In genomic region chr7:131507592-131508331, GRCh38 we compare ENCODE assay signal across 9 cellular contexts. TPM values are rescaled to one million over a fixed set of nuclear protein-coding genes. Genes with fewer than 3 reads are reported as not detected.
A peak's percentile ranks its signal among the peaks of the same experiment; 100 is the strongest.
DNase-seq lines count a peak whose midpoint lies in the region; ATAC-seq, FAIRE-seq and TF ChIP-seq lines count a peak whose summit lies in the region.
"Had no signal": no experiment of that assay in that cellular context is flagged by ENCODE, and none has a peak within 500 bp of the region (broad histone marks: within the 10 kb centered on the region; RNA-seq: fewer than 3 reads in every experiment).

No MANE protein-coding gene starts in this region.

- ATAC-seq in HG02973 (IDR thresholded peaks at IDR 0.05; ENCODE audit: unreplicated experiment) (peak; percentile 76), WTC11 (peak; percentile 64), HG03039 (IDR thresholded peaks at IDR 0.05; ENCODE audit: unreplicated experiment) (no peak)

- H3K4me1 Mint-ChIP-seq in WTC11: peaks cover 47% of the 10 kb centered on the region

- intact Hi-C loops in kidney (cut with DNase I): loop anchor here (10.0 kb wide), 1 partner anchor 147 kb away; no protein-coding TSS in a partner anchor

- H3K9ac ChIP-seq in kidney (ENCODE audit: low read length in 2 of 2): peak overlapping the region; percentile 24 to 39

- H3K27ac ChIP-seq in kidney (ENCODE audit: low read depth in 2 of 2, low read length in 2 of 2): no peak overlapping the region

- H3K27me3 Mint-ChIP-seq in WTC11 (ENCODE audit: low read depth): no peaks in the 10 kb centered on the region

- no peak for FAIRE-seq in kidney (lab: Jason Lieb, UNC)

- CTCF ChIA-PET in WTC11 (lab: Charles Lee): interaction anchor here (0.9 to 4.2 kb wide), 7 partner anchors 14 to 148 kb away, joined by 3 to 22 read pairs (median 5); no protein-coding TSS in a partner anchor

- POLR2A ChIA-PET in WTC11 (lab: Charles Lee): no interaction called here

- H3K4me3 ChIP-seq in kidney (ENCODE audit: low read length in 2 of 2): peak overlapping the region in 1 of 2 donors; percentile 6

- DNase-seq in GM13976 (ENCODE audit: low spot score): peak; percentile 82
- DNase-seq in NCI-H2171 (lab: John Stamatoyannopoulos, UW): peak; percentile 46
- peak; percentile 81 for DNase-seq in WTC11 (ENCODE audit: low spot score)
- DNase-seq in T47D (ENCODE audit: low read depth in 1 of 2, low spot score in 1 of 2): peak; percentile 18 to 65
- DNase-seq in kidney: peak; percentile 92
- DNase-seq in stimulated activated CD4-positive, alpha-beta T cell treated with anti-CD3 and anti-CD28 coated beads, Interleukin-1b, Interleukin-23, amount 100 ng/mL, for 1 hour (ENCODE audit: low read depth in 2 of 2): peak; percentile 53 to 79

- H3K9me3 ChIP-seq in kidney (ENCODE audit: control insufficient read depth in 1 of 2, low read length in 2 of 2): no peaks in the 10 kb centered on the region

- TF ChIP-seq CTCF in GM13976 (IDR thresholded peaks at IDR 0.05; ENCODE audit: borderline replicate concordance, control extremely low read depth, extremely low read depth, insufficient read depth, missing control alignments) (peak; percentile 89), WTC11 (IDR thresholded peaks at IDR 0.05) (peak; percentile 77), kidney (IDR thresholded peaks at IDR 0.05; ENCODE audit: borderline replicate concordance, extremely low read depth, insufficient read depth) (peak; percentile 89)

- H3K36me3 Mint-ChIP-seq in WTC11: peaks cover 89% of the 10 kb centered on the region

- in situ Hi-C loops in GM13976 (cut with MboI; ENCODE audit: low sequenced_read_pairs, unreplicated experiment) (no loop called here), T47D (cut with HindIII; ENCODE audit: low pct_unique_long_range_greater_than_20kb, low sequenced_read_pairs) (no loop called here)

- peaks cover 0 to 4% of the 10 kb centered on the region in 2 donors for H3K36me3 ChIP-seq in kidney (ENCODE audit: control insufficient read depth in 1 of 2, insufficient read depth in 2 of 2, low read length in 2 of 2)

- no peak overlapping the region for H3K4me3 Mint-ChIP-seq in WTC11
- H3K4me3 Mint-ChIP-seq: stimulated activated naive CD8-positive, alpha-beta T cell treated with anti-CD3 and anti-CD28 coated beads, Interleukin-15, Interleukin-2, amounts not matched to agents 100 ng/mL and 50 ng/mL, for 24 hours had no signal

- H3K9me3 Mint-ChIP-seq in WTC11: no peaks in the 10 kb centered on the region
- H3K9me3 Mint-ChIP-seq: stimulated activated naive CD8-positive, alpha-beta T cell treated with anti-CD3 and anti-CD28 coated beads, Interleukin-15, Interleukin-2, amounts not matched to agents 100 ng/mL and 50 ng/mL, for 24 hours had no signal

- H3K4me1 ChIP-seq in kidney (ENCODE audit: control insufficient read depth in 1 of 2, insufficient read depth in 1 of 2, low read depth in 1 of 2, low read length in 2 of 2): peaks cover 21 to 28% of the 10 kb centered on the region in 2 donors

- peak overlapping the region; percentile 91 for H3K27ac Mint-ChIP-seq in WTC11
- H3K27ac Mint-ChIP-seq: stimulated activated naive CD8-positive, alpha-beta T cell treated with anti-CD3 and anti-CD28 coated beads, Interleukin-15, Interleukin-2, amounts not matched to agents 100 ng/mL and 50 ng/mL, for 24 hours had no signal

TF ChIP-seq in WTC11, 78 proteins besides CTCF, POLR2A, EP300 and RAD21:
- TF ChIP-seq, protein P1, sequence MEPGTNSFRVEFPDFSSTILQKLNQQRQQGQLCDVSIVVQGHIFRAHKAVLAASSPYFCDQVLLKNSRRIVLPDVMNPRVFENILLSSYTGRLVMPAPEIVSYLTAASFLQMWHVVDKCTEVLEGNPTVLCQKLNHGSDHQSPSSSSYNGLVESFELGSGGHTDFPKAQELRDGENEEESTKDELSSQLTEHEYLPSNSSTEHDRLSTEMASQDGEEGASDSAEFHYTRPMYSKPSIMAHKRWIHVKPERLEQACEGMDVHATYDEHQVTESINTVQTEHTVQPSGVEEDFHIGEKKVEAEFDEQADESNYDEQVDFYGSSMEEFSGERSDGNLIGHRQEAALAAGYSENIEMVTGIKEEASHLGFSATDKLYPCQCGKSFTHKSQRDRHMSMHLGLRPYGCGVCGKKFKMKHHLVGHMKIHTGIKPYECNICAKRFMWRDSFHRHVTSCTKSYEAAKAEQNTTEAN (CRISPR knock-in tag; IDR thresholded peaks at IDR 0.05): peak; percentile 76; the same call in 1 of the 2 replicates
- TF ChIP-seq ZNF121 (CRISPR knock-in tag; IDR thresholded peaks at IDR 0.05) (no peak), EMX1 (CRISPR knock-in tag; IDR thresholded peaks at IDR 0.05) (0 out of 2 replicates have a peak, but pooled peaks have one; percentile 14), SMAD3 (CRISPR knock-in tag; IDR thresholded peaks at IDR 0.05; ENCODE audit: borderline replicate concordance) (no peak), MXD4 (CRISPR knock-in tag; IDR thresholded peaks at IDR 0.05; ENCODE audit: borderline replicate concordance) (no peak)

RNA-seq across cellular contexts. Expression of gene PODXL, which starts 48.7 kb away (rescaled TPM):
- 483 to 623 TPM (median 614 TPM) in 3 replicates for total RNA-seq in WTC11 (2021)
- total RNA-seq in kidney: 114 TPM
- 150 TPM for polyA plus RNA-seq in kidney (ENCODE audit: insufficient read depth, low read depth, low replicate concordance)

Comparison
In these comparisons a context has a peak if more than half of its experiments do, and no peak if none do; other contexts are left out.
1. DNase-seq: peak in every context shown above with its lines; median percentile 92 in kidney; 82 in GM13976; 81 in WTC11; 66 in stimulated activated CD4-positive, alpha-beta T cell treated with anti-CD3 and anti-CD28 coated beads, Interleukin-1b, Interleukin-23, amount 100 ng/mL, for 1 hour; 46 in NCI-H2171; 42 in T47D.